In genomic region chr6:43630980-43631619, GRCh38 we compare ENCODE assay signal across 11 cellular contexts. TPM values are rescaled to one million over a fixed set of nuclear protein-coding genes. Genes with fewer than 3 reads are reported as not detected.
DNase-seq lines count a peak whose midpoint lies in the region; ATAC-seq and TF ChIP-seq lines count a peak whose summit lies in the region.
"Had no signal": no experiment of that assay in that cellular context is flagged by ENCODE, and none has a peak within 500 bp of the region (broad histone marks: within the 10 kb centered on the region; RNA-seq: fewer than 3 reads in every experiment).

No MANE protein-coding gene starts in this region.

- peak overlapping the region; percentile 59 for H3K27ac Mint-ChIP-seq in activated T-cell treated with anti-CD3 and anti-CD28 coated beads, Interleukin-2, amount 50 U/mL, for 24 hours
- peak overlapping the region; percentile 77 for H3K27ac Mint-ChIP-seq in endodermal cell
- H3K27ac Mint-ChIP-seq in stimulated activated effector memory CD8-positive, alpha-beta T cell treated with anti-CD3 and anti-CD28 coated beads, Interleukin-12 subunit alpha, Interleukin-12 subunit beta, amount 100 ng/mL, for 72 hours: no peak overlapping the region

- no peak for TF ChIP-seq CTCF in RWPE2 (IDR thresholded peaks at IDR 0.05; ENCODE audit: poor library complexity, severe bottlenecking)
- TF ChIP-seq CTCF in endodermal cell (conservative IDR thresholded peaks at IDR 0.05): no peak
- no peak for TF ChIP-seq CTCF in foreskin fibroblast (IDR thresholded peaks at IDR 0.05; ENCODE audit: low read depth, low read length)

- 97% methylated on average over 1 of the region's 1 CpG; no CpG with 5 or more reads in 1 of the 2 experiments for WGBS in endodermal cell (ENCODE audit: insufficient coverage in 1 of 2, insufficient read length in 1 of 2), 2 experiments

- H3K27me3 ChIP-seq in RWPE2 (ENCODE audit: insufficient read depth, poor library complexity, severe bottlenecking) (no peaks in the 10 kb centered on the region), endodermal cell (ENCODE audit: control insufficient read depth, insufficient read depth, low read length, poor library complexity, severe bottlenecking) (no peaks in the 10 kb centered on the region)

- no peak for DNase-seq in activated T-cell treated with anti-CD3 and anti-CD28 coated beads, Interleukin-2, amount 50 U/mL, for 24 hours
- DNase-seq in activated T-cell treated with anti-CD3 and anti-CD28 coated beads for 4 hours (no peak), RWPE2 (ENCODE audit: low spot score) (no peak), endodermal cell (no peak), foreskin fibroblast (no peak), NCI-H524 (lab: John Stamatoyannopoulos, UW) (no peak)
- DNase-seq in stimulated activated effector memory CD8-positive, alpha-beta T cell treated with anti-CD3 and anti-CD28 coated beads, Interleukin-12 subunit alpha, Interleukin-12 subunit beta, amount 100 ng/mL, for 72 hours (ENCODE audit: low spot score in 2 of 2): no peak
- DNase-seq: NCI-H1694 treated with DMSO at 0.1 percent for 48 hours, retina, SHP77 treated with DMSO at 0.1 percent for 48 hours had no signal

- peaks cover 27% of the 10 kb centered on the region for H3K36me3 Mint-ChIP-seq in activated T-cell treated with anti-CD3 and anti-CD28 coated beads, Interleukin-2, amount 50 U/mL, for 24 hours (ENCODE audit: low read depth)
- peaks cover 11% of the 10 kb centered on the region for H3K36me3 Mint-ChIP-seq in endodermal cell (ENCODE audit: low read depth)
- peaks cover 48% of the 10 kb centered on the region for H3K36me3 Mint-ChIP-seq in stimulated activated effector memory CD8-positive, alpha-beta T cell treated with anti-CD3 and anti-CD28 coated beads, Interleukin-12 subunit alpha, Interleukin-12 subunit beta, amount 100 ng/mL, for 72 hours

- H3K27ac ChIP-seq in RWPE2 (ENCODE audit: poor library complexity, severe bottlenecking) (peak overlapping the region; percentile 87), endodermal cell (ENCODE audit: low read depth, low read length) (no peak overlapping the region)

- H3K4me3 ChIP-seq in RWPE2 (ENCODE audit: severe bottlenecking) (no peak overlapping the region), endodermal cell (ENCODE audit: low read length) (no peak overlapping the region), foreskin fibroblast (ENCODE audit: low read depth in 1 of 2, low read length in 2 of 2) (no peak overlapping the region)

- H3K4me1 Mint-ChIP-seq in activated T-cell treated with anti-CD3 and anti-CD28 coated beads, Interleukin-2, amount 50 U/mL, for 24 hours (ENCODE audit: low read depth): peaks cover 41% of the 10 kb centered on the region
- H3K4me1 Mint-ChIP-seq in endodermal cell: peaks cover 25% of the 10 kb centered on the region
- H3K4me1 Mint-ChIP-seq in stimulated activated effector memory CD8-positive, alpha-beta T cell treated with anti-CD3 and anti-CD28 coated beads, Interleukin-12 subunit alpha, Interleukin-12 subunit beta, amount 100 ng/mL, for 72 hours: peaks cover 49% of the 10 kb centered on the region

- H3K36me3 ChIP-seq in RWPE2 (ENCODE audit: low read depth) (peaks cover 19% of the 10 kb centered on the region), endodermal cell (ENCODE audit: control insufficient read depth, insufficient read depth, low read length) (peaks cover 11% of the 10 kb centered on the region)

- no peak for ATAC-seq in RWPE2 (ENCODE audit: low read depth)
- no peak for ATAC-seq in stimulated activated effector memory CD8-positive, alpha-beta T cell treated with anti-CD3 and anti-CD28 coated beads, Interleukin-12 subunit alpha, Interleukin-12 subunit beta, amount 100 ng/mL, for 72 hours
- ATAC-seq in HG02981 (IDR thresholded peaks at IDR 0.05; ENCODE audit: unreplicated experiment): no peak

- peaks cover 14% of the 10 kb centered on the region for H3K4me1 ChIP-seq in RWPE2 (ENCODE audit: insufficient read depth, poor library complexity, severe bottlenecking)
- H3K4me1 ChIP-seq in endodermal cell (ENCODE audit: control insufficient read depth, insufficient read depth, low read length): no peaks in the 10 kb centered on the region

- H3K27me3 Mint-ChIP-seq in activated T-cell treated with anti-CD3 and anti-CD28 coated beads, Interleukin-2, amount 50 U/mL, for 24 hours: no peaks in the 10 kb centered on the region
- H3K27me3 Mint-ChIP-seq in endodermal cell (ENCODE audit: insufficient read depth): no peaks in the 10 kb centered on the region

- H3K4me3 Mint-ChIP-seq in activated T-cell treated with anti-CD3 and anti-CD28 coated beads, Interleukin-2, amount 50 U/mL, for 24 hours: peak overlapping the region; percentile 43
- no peak overlapping the region for H3K4me3 Mint-ChIP-seq in endodermal cell
- peak overlapping the region; percentile 95 for H3K4me3 Mint-ChIP-seq in stimulated activated effector memory CD8-positive, alpha-beta T cell treated with anti-CD3 and anti-CD28 coated beads, Interleukin-12 subunit alpha, Interleukin-12 subunit beta, amount 100 ng/mL, for 72 hours

- H3K9ac ChIP-seq in endodermal cell (ENCODE audit: extremely low read depth, low read length, poor library complexity, severe bottlenecking): no peak overlapping the region

- no peaks in the 10 kb centered on the region for H3K9me3 Mint-ChIP-seq in activated T-cell treated with anti-CD3 and anti-CD28 coated beads, Interleukin-2, amount 50 U/mL, for 24 hours
- no peaks in the 10 kb centered on the region for H3K9me3 Mint-ChIP-seq in endodermal cell
- no peaks in the 10 kb centered on the region for H3K9me3 Mint-ChIP-seq in stimulated activated effector memory CD8-positive, alpha-beta T cell treated with anti-CD3 and anti-CD28 coated beads, Interleukin-12 subunit alpha, Interleukin-12 subunit beta, amount 100 ng/mL, for 72 hours

- no peaks in the 10 kb centered on the region for H3K9me3 ChIP-seq in RWPE2 (ENCODE audit: severe bottlenecking)
- no peaks in the 10 kb centered on the region for H3K9me3 ChIP-seq in endodermal cell (ENCODE audit: control insufficient read depth, low read length)

RNA-seq across cellular contexts. Expression of gene GTPBP2, which starts 2.0 kb away (rescaled TPM):
- 10 to 100 TPM; 87.9 to 90.6 TPM for total RNA-seq in endodermal cell
- polyA plus RNA-seq in endodermal cell (2013, experiment 1 of 2): 64.2 TPM
- polyA plus RNA-seq in endodermal cell (2013, experiment 2 of 2): 53.7 TPM

RNA-seq across cellular contexts. Expression of gene MAD2L1BP, which starts 4.5 kb away (rescaled TPM):
- total RNA-seq in endodermal cell: 10 to 100 TPM; 32.7 to 41.5 TPM
- polyA plus RNA-seq in endodermal cell (2013, experiment 1 of 2): 33.2 TPM
- 31.6 TPM for polyA plus RNA-seq in endodermal cell (2013, experiment 2 of 2)

RNA-seq across cellular contexts. Expression of gene RSPH9, which starts 13.7 kb away (rescaled TPM):
- under 1 TPM; 0.44 to 0.64 TPM for total RNA-seq in endodermal cell
- 1.7 TPM for polyA plus RNA-seq in endodermal cell (2013, experiment 1 of 2)
- polyA plus RNA-seq in endodermal cell (2013, experiment 2 of 2): 1.2 TPM

RNA-seq across cellular contexts. Expression of gene POLH, which starts 55.1 kb away (rescaled TPM):
- total RNA-seq in endodermal cell: 10 to 100 TPM; 11.2 to 18.8 TPM
- 11.0 TPM for polyA plus RNA-seq in endodermal cell (2013, experiment 1 of 2)
- 11.1 TPM for polyA plus RNA-seq in endodermal cell (2013, experiment 2 of 2)

RNA-seq across cellular contexts. Expression of gene XPO5, which starts 55.3 kb away (rescaled TPM):
- total RNA-seq in endodermal cell: 10 to 100 TPM; 70.8 to 74.3 TPM
- polyA plus RNA-seq in endodermal cell (2013, experiment 1 of 2): 55.8 TPM
- polyA plus RNA-seq in endodermal cell (2013, experiment 2 of 2): 51.4 TPM
